9 cellular contexts compared by ENCODE assay signal in the genomic region with DNA sequence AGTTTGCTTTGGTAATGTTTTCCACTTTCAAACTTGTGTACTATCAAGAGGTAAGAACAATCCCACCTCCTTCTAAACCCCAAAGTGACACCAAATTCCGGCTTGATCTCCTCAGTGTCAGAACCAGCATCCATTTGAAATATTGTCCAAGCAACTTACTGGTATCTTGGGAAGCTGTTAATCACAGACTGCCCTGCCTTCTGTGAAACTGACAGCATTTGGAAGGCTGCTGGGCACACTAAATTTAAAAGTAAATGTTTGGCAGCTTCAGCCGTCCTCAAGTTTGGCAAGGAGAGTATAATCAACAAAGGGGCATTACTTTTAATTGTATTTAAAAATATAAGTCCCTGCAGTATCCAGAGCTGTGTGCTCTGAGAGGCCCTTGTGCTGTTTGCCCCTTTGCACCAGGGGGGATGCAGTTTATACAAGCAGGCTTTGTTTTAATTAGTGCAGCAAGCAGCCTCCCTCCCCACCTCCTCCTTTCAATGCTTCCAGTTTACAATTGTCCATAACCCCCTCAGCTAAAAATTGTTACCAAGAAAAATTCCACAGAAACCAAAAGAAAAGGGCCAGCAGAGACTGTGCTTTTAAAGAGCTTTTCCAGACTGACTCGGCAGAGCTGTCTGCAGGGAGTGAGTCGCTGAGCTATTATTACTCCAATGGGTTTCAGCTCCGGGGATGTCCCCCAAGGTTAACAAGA.
DNase-seq lines count a peak whose midpoint lies in the region; ATAC-seq lines count a peak whose summit lies in the region.
"Had no signal": no experiment of that assay in that cellular context is flagged by ENCODE, and none has a peak within 500 bp of the region (broad histone marks: within the 10 kb centered on the region; RNA-seq: fewer than 3 reads in every experiment).

No MANE protein-coding gene starts in this region.

- no peak for ATAC-seq in activated CD4-positive, CD25-positive, alpha-beta regulatory T cell treated with anti-CD3 and anti-CD28 coated beads, Interleukin-2, amount 50 U/mL, for 24 hours
- ATAC-seq: body of pancreas had no signal

- H3K36me3 ChIP-seq in ectodermal cell (ENCODE audit: control insufficient read depth, insufficient read depth, low read length) (no peaks in the 10 kb centered on the region), subcutaneous abdominal adipose tissue (ENCODE audit: control insufficient read depth in 5 of 5, insufficient read depth in 5 of 5, low read length in 5 of 5) (no peaks in the 10 kb centered on the region)

- H3K27me3 ChIP-seq in ectodermal cell (ENCODE audit: control insufficient read depth, insufficient read depth, low read length, poor library complexity, severe bottlenecking) (no peaks in the 10 kb centered on the region), subcutaneous abdominal adipose tissue (ENCODE audit: control insufficient read depth in 5 of 5, insufficient read depth in 4 of 5, low read length in 5 of 5) (no peaks in the 10 kb centered on the region)
- H3K27me3 ChIP-seq: body of pancreas had no signal

- 26 to 29% methylated on average over 4 to 5 of the region's 5 CpGs for WGBS in ectodermal cell, 2 experiments

- peak; percentile 70 for DNase-seq in NCI-H69 (lab: John Stamatoyannopoulos, UW)
- DNase-seq in medulla oblongata (ENCODE audit: extremely low spot score): peak; percentile 49
- no peak for DNase-seq in Kasumi-1 (lab: John Stamatoyannopoulos, UW)
- no peak for DNase-seq in hepatic stellate cell (ENCODE audit: low spot score)
- DNase-seq in NCI-H2107 (lab: John Stamatoyannopoulos, UW): no peak
- DNase-seq: body of pancreas had no signal

- H3K9ac ChIP-seq in subcutaneous abdominal adipose tissue (ENCODE audit: low read length in 5 of 5): peak overlapping the region in 1 of 5 donors; percentile 1

- H3K4me1 ChIP-seq in ectodermal cell (ENCODE audit: control insufficient read depth, insufficient read depth, low read length) (peaks cover 16% of the 10 kb centered on the region), subcutaneous abdominal adipose tissue (ENCODE audit: control insufficient read depth in 5 of 5, insufficient read depth in 5 of 5, low read length in 5 of 5) (peaks cover 4 to 25% (median 17%) of the 10 kb centered on the region in 5 donors)
- H3K4me1 ChIP-seq: body of pancreas had no signal

- H3K4me3 ChIP-seq in ectodermal cell (ENCODE audit: insufficient read depth, low read depth, low read length): no peak overlapping the region
- peak overlapping the region in 4 of 5 donors; percentile 22 to 47 (median 26) for H3K4me3 ChIP-seq in subcutaneous abdominal adipose tissue (ENCODE audit: low read depth in 1 of 5, low read length in 5 of 5)
- H3K4me3 ChIP-seq: body of pancreas had no signal

- H3K27ac ChIP-seq in ectodermal cell (ENCODE audit: insufficient read depth, low read depth, low read length, poor library complexity, severe bottlenecking) (peak overlapping the region; percentile 11), subcutaneous abdominal adipose tissue (ENCODE audit: low read depth, low read length) (peak overlapping the region; percentile 3)
- H3K27ac ChIP-seq: body of pancreas had no signal

- no peaks in the 10 kb centered on the region for H3K9me3 ChIP-seq in ectodermal cell (ENCODE audit: control insufficient read depth, low read length)
- peaks cover 0 to 1% (median 0%) of the 10 kb centered on the region in 5 donors for H3K9me3 ChIP-seq in subcutaneous abdominal adipose tissue (ENCODE audit: control insufficient read depth in 5 of 5, low read length in 5 of 5)
- H3K9me3 ChIP-seq: body of pancreas had no signal

Comparison
In these comparisons a context has a peak if more than half of its experiments do, and no peak if none do; other contexts are left out.
1. DNase-seq: peak in NCI-H69 (single experiment) and medulla oblongata (single experiment); none in Kasumi-1 (0 of 2), hepatic stellate cell (single experiment) and NCI-H2107 (single experiment).